ENCODE assay signal across 1 cellular context in genomic region chr5:173973614-173973969, GRCh38.
TF ChIP-seq lines count a peak whose summit lies in the region.

No MANE protein-coding gene starts in this region.

TF ChIP-seq in IMR-90, 13 proteins besides CTCF, POLR2A, EP300 and RAD21 (continued from another document):
- TF ChIP-seq FOS (IDR thresholded peaks at IDR 0.05; ENCODE audit: low read depth, low read length) (no peak), NFE2L2 (IDR thresholded peaks at IDR 0.05; ENCODE audit: low read depth, low read length) (no peak), CHD1 (IDR thresholded peaks at IDR 0.05; ENCODE audit: low read depth, low read length) (no peak), ELK1 (IDR thresholded peaks at IDR 0.05; ENCODE audit: borderline replicate concordance, low read depth, low read length) (no peak), MXI1 (IDR thresholded peaks at IDR 0.05; ENCODE audit: borderline replicate concordance, low read depth, low read length) (no peak), MAFK (IDR thresholded peaks at IDR 0.05; ENCODE audit: low read depth, low read length) (no peak)
TF ChIP-seq in IMR-90: peak in this region for 0.
